10 cellular contexts compared by ENCODE assay signal in the genomic region with DNA sequence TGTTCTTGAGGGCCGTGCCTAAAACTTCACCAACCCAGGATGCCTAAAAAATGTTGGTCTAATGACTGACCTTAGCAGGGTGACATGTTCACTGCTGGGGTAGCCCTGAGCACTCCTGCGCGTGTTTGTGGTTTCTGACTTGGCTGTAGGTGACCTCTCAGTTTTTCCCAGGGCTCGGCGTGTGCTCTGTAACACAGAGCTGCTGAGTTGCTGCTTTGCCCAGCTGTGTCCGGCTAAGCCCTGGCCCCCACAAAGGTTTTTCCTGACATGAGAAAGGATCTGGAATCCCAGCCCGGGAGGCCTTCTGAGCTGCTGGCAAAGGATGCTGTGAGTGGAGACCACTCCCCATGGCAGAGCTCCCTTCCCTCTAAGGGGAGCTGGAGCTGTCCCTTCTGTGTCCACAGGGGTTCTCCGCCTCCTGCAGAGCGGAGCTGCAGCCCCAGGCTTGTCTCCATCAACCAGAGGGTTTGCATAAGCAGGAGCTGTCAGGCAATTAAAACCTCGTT. TPM values are rescaled to one million over a fixed set of nuclear protein-coding genes. Genes with fewer than 3 reads are reported as not detected.
DNase-seq lines count a peak whose midpoint lies in the region; ATAC-seq, FAIRE-seq and TF ChIP-seq lines count a peak whose summit lies in the region.
"Had no signal": no experiment of that assay in that cellular context is flagged by ENCODE, and none has a peak within 500 bp of the region (broad histone marks: within the 10 kb centered on the region; RNA-seq: fewer than 3 reads in every experiment).

No MANE protein-coding gene starts in this region.

- no peak overlapping the region for H3K9ac ChIP-seq in endodermal cell (ENCODE audit: extremely low read depth, low read length, poor library complexity, severe bottlenecking)
- no peak overlapping the region for H3K9ac ChIP-seq in HepG2 (ENCODE audit: insufficient read depth, low read depth, low read length)

- peaks cover 2% of the 10 kb centered on the region for H3K36me3 ChIP-seq in endodermal cell (ENCODE audit: control insufficient read depth, insufficient read depth, low read length)
- peaks cover 3 to 6% of the 10 kb centered on the region in 2 experiments; a peak in 4 of 5 replicates for H3K36me3 ChIP-seq in HepG2 (replicated peaks in 1 of 2; ENCODE audit: control insufficient read depth in 1 of 2, insufficient read depth in 2 of 2, low read length in 2 of 2)
- H3K36me3 ChIP-seq in transverse colon, result no peaks in the 10 kb centered on the region
- H3K36me3 ChIP-seq in hepatocyte (replicated peaks; ENCODE audit: insufficient read depth, low read depth), result no peaks in the 10 kb centered on the region

- no peak for FAIRE-seq in HepG2 (lab: Jason Lieb, UNC)

- intact Hi-C loops in HepG2 (cut with micrococcal nuclease; ENCODE audit: unreplicated experiment), result no loop called here
- intact Hi-C loops in transverse colon (cut with DNase I; ENCODE audit: low total_unique reads), result no loop called here

- H3K27ac ChIP-seq in endodermal cell (ENCODE audit: low read depth, low read length), result no peak overlapping the region
- no peak overlapping the region for H3K27ac ChIP-seq in HepG2 (ENCODE audit: extremely low read length, insufficient read depth, low read length)
- H3K27ac ChIP-seq in transverse colon, result peak overlapping the region; percentile 13 to 28 (median 17)
- no peak overlapping the region for H3K27ac ChIP-seq in hepatocyte

- TF ChIP-seq EP300 in HepG2 (IDR thresholded peaks at IDR 0.05; ENCODE audit: low read depth in 2 of 2, low read length in 2 of 2) (no peak), HepG2 (CRISPR knock-in tag; IDR thresholded peaks at IDR 0.05; ENCODE audit: borderline replicate concordance) (no peak), transverse colon (IDR thresholded peaks at IDR 0.05; ENCODE audit: low read depth) (no peak)

- H3K4me3 ChIP-seq in endodermal cell (ENCODE audit: low read length) (no peak overlapping the region), HepG2 (replicated peaks in 1 of 3; ENCODE audit: insufficient read depth in 1 of 3, low read depth in 2 of 3, low read length in 3 of 3) (no peak overlapping the region), transverse colon (no peak overlapping the region), hepatocyte (no peak overlapping the region)

- H3K27ac Mint-ChIP-seq in endodermal cell, result no peak overlapping the region
- H3K27ac Mint-ChIP-seq: naive B cell had no signal

- DNase-seq in RPMI8226, result peak; percentile 28
- peak; percentile 82 for DNase-seq in endodermal cell
- DNase-seq in HepG2 (ENCODE audit: low spot score), result no peak
- no peak for DNase-seq in transverse colon
- DNase-seq in NCI-H2171 treated with DMSO at 0.1 percent for 48 hours (lab: John Stamatoyannopoulos, UW), result no peak
- no peak for DNase-seq in hepatocyte (ENCODE audit: low spot score)
- no peak for DNase-seq in pons (ENCODE audit: low spot score)
- DNase-seq: naive B cell, NCI-H1417 treated with DMSO at 0.1 percent for 48 hours, SW 1271 had no signal

- no peak for TF ChIP-seq CTCF in endodermal cell (conservative IDR thresholded peaks at IDR 0.05)
- TF ChIP-seq CTCF in HepG2 (CRISPR knock-in tag; IDR thresholded peaks at IDR 0.05), result no peak
- no peak for TF ChIP-seq CTCF in transverse colon (IDR thresholded peaks at IDR 0.05)
- no peak for TF ChIP-seq CTCF in hepatocyte (IDR thresholded peaks at IDR 0.05; ENCODE audit: poor library complexity)

- peak; percentile 81 for ATAC-seq in HepG2

- no peaks in the 10 kb centered on the region for H3K9me2 ChIP-seq in hepatocyte (replicated peaks; ENCODE audit: insufficient read depth)

- TF ChIP-seq RAD21 in HepG2 (CRISPR knock-in tag; IDR thresholded peaks at IDR 0.05), result no peak

- peaks cover 64% of the 10 kb centered on the region for H3K79me2 ChIP-seq in HepG2 (ENCODE audit: insufficient read depth, low read length)
- H3K79me2 ChIP-seq in hepatocyte, result peaks cover 51% of the 10 kb centered on the region

- TF ChIP-seq POLR2A in HepG2 (IDR thresholded peaks at IDR 0.05; ENCODE audit: insufficient read depth in 1 of 2, low read depth in 2 of 2, low read length in 2 of 2) (no peak), transverse colon (IDR thresholded peaks at IDR 0.05) (no peak)

- peaks cover 28% of the 10 kb centered on the region for H3K4me1 Mint-ChIP-seq in endodermal cell

- H3K4me2 ChIP-seq in HepG2 (ENCODE audit: low read depth, low read length) (no peak overlapping the region), hepatocyte (no peak overlapping the region)

- H3K9me3 ChIP-seq in endodermal cell (ENCODE audit: control insufficient read depth, low read length) (no peaks in the 10 kb centered on the region), HepG2 (ENCODE audit: low read length) (no peaks in the 10 kb centered on the region), transverse colon (no peaks in the 10 kb centered on the region), hepatocyte (ENCODE audit: low read depth) (no peaks in the 10 kb centered on the region)

- in situ Hi-C loops in HepG2 (cut with HindIII; ENCODE audit: extremely low pct_ligation_motif_present, low pct_unique_long_range_greater_than_20kb), result no loop called here
- in situ Hi-C loops in transverse colon (cut with MboI; ENCODE audit: low pct_ligation_motif_present in 1 of 4, low pct_unique_long_range_greater_than_20kb in 1 of 4, low sequenced_read_pairs in 3 of 4), result no loop called here

- no peaks in the 10 kb centered on the region for H3K27me3 Mint-ChIP-seq in endodermal cell (ENCODE audit: insufficient read depth)
- H3K27me3 Mint-ChIP-seq: naive B cell had no signal

- no peaks in the 10 kb centered on the region for H3K27me3 ChIP-seq in endodermal cell (ENCODE audit: control insufficient read depth, insufficient read depth, low read length, poor library complexity, severe bottlenecking)
- H3K27me3 ChIP-seq in HepG2 (ENCODE audit: control insufficient read depth in 1 of 2, insufficient read depth in 2 of 2, low read length in 2 of 2), result no peaks in the 10 kb centered on the region
- H3K27me3 ChIP-seq in transverse colon, result no peaks in the 10 kb centered on the region
- H3K27me3 ChIP-seq in hepatocyte, result no peaks in the 10 kb centered on the region

- POLR2A ChIA-PET in HepG2 (lab: Yijun Ruan, JAX), result no interaction called here

- WGBS in endodermal cell (ENCODE audit: insufficient coverage in 1 of 2, insufficient read length in 1 of 2), 2 experiments, result 65 to 77% methylated on average over 10 of the region's 10 CpGs
- WGBS in HepG2 (ENCODE audit: low lambda C conversion rate), result 89% methylated on average over 9 of the region's 10 CpGs
- WGBS in transverse colon (ENCODE audit: low coverage in 1 of 2), 2 donors, result 79 to 100% methylated on average over 1 to 10 of the region's 10 CpGs
- 81% methylated on average over 10 of the region's 10 CpGs for WGBS in hepatocyte (ENCODE audit: low lambda C conversion rate, missing lambda C conversion rate)

- H2AFZ ChIP-seq in HepG2 (ENCODE audit: low read length), result no peak overlapping the region
- no peak overlapping the region for H2AFZ ChIP-seq in hepatocyte

- H3K4me1 ChIP-seq in endodermal cell (ENCODE audit: control insufficient read depth, insufficient read depth, low read length) (no peaks in the 10 kb centered on the region), HepG2 (ENCODE audit: insufficient read depth, low read length) (peaks cover 33% of the 10 kb centered on the region), transverse colon (peaks cover 0 to 51% (median 17%) of the 10 kb centered on the region in 4 donors), hepatocyte (ENCODE audit: insufficient read depth) (peaks cover under 1% of the 10 kb centered on the region)

- H3K36me3 Mint-ChIP-seq in endodermal cell (ENCODE audit: low read depth), result no peaks in the 10 kb centered on the region
- H3K36me3 Mint-ChIP-seq: naive B cell had no signal

- H4K20me1 ChIP-seq in HepG2 (ENCODE audit: insufficient read depth, low read length) (peaks cover 16% of the 10 kb centered on the region), hepatocyte (ENCODE audit: insufficient read depth, poor library complexity, severe bottlenecking) (no peaks in the 10 kb centered on the region)

- BruUV-seq in HepG2 (replicated peaks; lab: Mats Ljungman, UMichigan), result no TSS peak

- CTCF ChIA-PET in HepG2 (lab: Yijun Ruan, JAX; ENCODE audit: low intra/inter-chr PET ratio, low total read pairs), result no interaction called here

- H3K4me3 Mint-ChIP-seq in endodermal cell, result no peak overlapping the region

- H3K9me3 Mint-ChIP-seq in endodermal cell, result no peaks in the 10 kb centered on the region
- H3K9me3 Mint-ChIP-seq: naive B cell had no signal

RNA-seq across cellular contexts. Expression of a gene that starts 52.7 kb away (rescaled TPM):
- total RNA-seq in endodermal cell, result 10 to 100 TPM; 26.7 to 26.9 TPM
- 14.9 TPM for polyA plus RNA-seq in endodermal cell (2013, experiment 1 of 2)
- 15.4 TPM for polyA plus RNA-seq in endodermal cell (2013, experiment 2 of 2)
- 21.5 and 39.1 TPM in 2 replicates for total RNA-seq in HepG2 (2016; rRNA removed; fragmentation: Illumina TruSeq; extraction: Trizol)
- total RNA-seq in HepG2 (2016; cell fraction: cytosol; rRNA removed; fragmentation: Illumina TruSeq; extraction: Trizol; ENCODE audit: low read depth), result 87.0 and 95.7 TPM in 2 replicates
- 19.5 and 37.7 TPM in 2 replicates for total RNA-seq in HepG2 (2016; cell fraction: insoluble cytoplasmic fraction; rRNA removed; fragmentation: Illumina TruSeq; extraction: Trizol)
- total RNA-seq in HepG2 (2016; cell fraction: membrane; rRNA removed; fragmentation: Illumina TruSeq; extraction: Trizol), result 21.6 and 24.0 TPM in 2 replicates
- 70.5 and 71.4 TPM in 2 replicates for total RNA-seq in HepG2 (2016; cell fraction: nucleus; rRNA removed; fragmentation: Illumina TruSeq; extraction: Trizol)
- polyA plus RNA-seq in HepG2 (2011; rRNA removed), result 61.6 and 69.9 TPM in 2 replicates
- polyA plus RNA-seq in HepG2 (2011; cell fraction: cytosol; rRNA removed), result 47.0 and 57.8 TPM in 2 replicates
- 59.9 and 71.8 TPM in 2 replicates for polyA plus RNA-seq in HepG2 (2011; cell fraction: nucleus; rRNA removed)
- polyA plus RNA-seq in HepG2 (2012), result 47.6 and 59.6 TPM in 2 replicates
- 1.1 and 2.4 TPM in 2 replicates for polyA plus RNA-seq in HepG2 (2016; cell fraction: cytosol; fragmentation: Illumina TruSeq; extraction: Trizol; ENCODE audit: low read depth)
- 14.9 and 16.1 TPM in 2 replicates for polyA plus RNA-seq in HepG2 (2016; cell fraction: insoluble cytoplasmic fraction; fragmentation: Illumina TruSeq; extraction: Trizol; ENCODE audit: low read depth)
- 3.8 and 5.1 TPM in 2 replicates for polyA plus RNA-seq in HepG2 (2016; cell fraction: membrane; fragmentation: Illumina TruSeq; extraction: Trizol; ENCODE audit: low read depth)
- polyA plus RNA-seq in HepG2 (2016; cell fraction: nucleus; fragmentation: Illumina TruSeq; extraction: Trizol; ENCODE audit: insufficient read depth, low read depth), result 36.1 and 38.6 TPM in 2 replicates
- polyA minus RNA-seq in HepG2 (2011; rRNA and poly(A)+ RNA removed; ENCODE audit: low replicate concordance), result 452 and 516 TPM in 2 replicates
- 226 and 235 TPM in 2 replicates for polyA minus RNA-seq in HepG2 (2011; cell fraction: cytosol; rRNA and poly(A)+ RNA removed)
- polyA minus RNA-seq in HepG2 (2011; cell fraction: nucleus; rRNA and poly(A)+ RNA removed), result 306 and 348 TPM in 2 replicates
- 100 to 1,000 TPM in 1 of 4 donors, 10 to 100 TPM in 3; 73.7 to 134 (median 80.7) TPM for total RNA-seq in transverse colon
- total RNA-seq in hepatocyte, result 40.8 and 49.0 TPM in 2 replicates
- 19.1 and 23.0 TPM in 2 replicates for polyA plus RNA-seq in hepatocyte

Comparison
In these comparisons a context has a peak if more than half of its experiments do, and no peak if none do; other contexts are left out.
1. DNase-seq: peak in RPMI8226 (single experiment) and endodermal cell (single experiment); none in HepG2 (single experiment), transverse colon (single experiment), NCI-H2171 treated with DMSO at 0.1 percent for 48 hours (single experiment), hepatocyte (single experiment) and pons (single experiment).
2. H3K27ac ChIP-seq: peak in transverse colon (4 of 4); none in endodermal cell (single experiment), HepG2 (single experiment) and hepatocyte (single experiment).